13 cellular contexts compared by ENCODE assay signal in genomic region chr11:12587333-12587997, GRCh38.
DNase-seq lines count a peak whose midpoint lies in the region; ATAC-seq, FAIRE-seq and TF ChIP-seq lines count a peak whose summit lies in the region.
"Had no signal": no experiment of that assay in that cellular context is flagged by ENCODE, and none has a peak within 500 bp of the region (broad histone marks: within the 10 kb centered on the region; RNA-seq: fewer than 3 reads in every experiment).

No MANE protein-coding gene starts in this region.

- FAIRE-seq in endothelial cell of umbilical vein (lab: Jason Lieb, UNC): no peak

- in situ Hi-C loops in GM13976 (cut with MboI; ENCODE audit: low sequenced_read_pairs, unreplicated experiment): no loop called here

- intact Hi-C loops in endothelial cell of umbilical vein (cut with micrococcal nuclease): no loop called here

- H3K9me3 ChIP-seq in endothelial cell of umbilical vein (replicated peaks; ENCODE audit: control insufficient read depth, insufficient read depth, low read length): no peaks in the 10 kb centered on the region
- no peaks in the 10 kb centered on the region for H3K9me3 ChIP-seq in neural progenitor cell (ENCODE audit: low read depth)

- H3K27me3 Mint-ChIP-seq in neural progenitor cell (ENCODE audit: insufficient read depth, low read depth): no peaks in the 10 kb centered on the region

- H2AFZ ChIP-seq in endothelial cell of umbilical vein (ENCODE audit: low read depth, low read length) (no peak overlapping the region), neural progenitor cell (replicated peaks) (peak overlapping the region; percentile 78)

- H3F3A ChIP-seq in neural progenitor cell (ENCODE audit: low read depth): no peaks in the 10 kb centered on the region

- no peaks in the 10 kb centered on the region for H3K9me3 Mint-ChIP-seq in neural progenitor cell
- H3K9me3 Mint-ChIP-seq: activated naive CD8-positive, alpha-beta T cell treated with anti-CD3 and anti-CD28 coated beads, Interleukin-2, amount 50 U/mL, for 24 hours had no signal

- POLR2A ChIA-PET in endothelial cell of umbilical vein (lab: Charles Lee): no interaction called here

- DNase-seq in EH (ENCODE audit: low read depth) (peak; percentile 77), NCI-H2227 (lab: John Stamatoyannopoulos, UW; ENCODE audit: unreplicated experiment) (peak; percentile 16), endothelial cell of umbilical vein (ENCODE audit: low read depth, low spot score) (peak; percentile 12), neural progenitor cell (ENCODE audit: low spot score) (no peak), NCI-H526 treated with DMSO at 0.1 percent for 48 hours (lab: John Stamatoyannopoulos, UW) (no peak), GM13976 (ENCODE audit: low spot score) (no peak), T-helper 1 cell (no peak)
- DNase-seq: activated B cell treated with CpG ODN at 0.5 μM for 24 hours; activated naive CD8-positive, alpha-beta T cell treated with anti-CD3 and anti-CD28 coated beads, Interleukin-2, amount 50 U/mL, for 24 hours; DMS 273 treated with DMSO at 0.1 percent for 48 hours; KBM-7; stimulated activated CD4-positive, alpha-beta T cell treated with anti-CD3 and anti-CD28 coated beads, Interleukin-4, amount 100 ng/mL, for 24 hours had no signal

- no peak for ATAC-seq in HG03342 (IDR thresholded peaks at IDR 0.05; ENCODE audit: unreplicated experiment)
- ATAC-seq: activated naive CD8-positive, alpha-beta T cell treated with anti-CD3 and anti-CD28 coated beads, Interleukin-2, amount 50 U/mL, for 24 hours had no signal

- H3K4me1 ChIP-seq in endothelial cell of umbilical vein (ENCODE audit: control insufficient read depth, extremely low read depth, insufficient read depth, low read length) (no peaks in the 10 kb centered on the region), neural progenitor cell (no peaks in the 10 kb centered on the region)

- no peak overlapping the region for H3K4me2 ChIP-seq in endothelial cell of umbilical vein (ENCODE audit: insufficient read depth, low read length)
- no peak overlapping the region for H3K4me2 ChIP-seq in neural progenitor cell

- H3K36me3 ChIP-seq in endothelial cell of umbilical vein (ENCODE audit: control insufficient read depth in 2 of 2, extremely low read depth in 1 of 2, insufficient read depth in 2 of 2, low read length in 2 of 2) (no peaks in the 10 kb centered on the region), neural progenitor cell (no peaks in the 10 kb centered on the region)

- H4K20me1 ChIP-seq in endothelial cell of umbilical vein (replicated peaks; ENCODE audit: control insufficient read depth, extremely low read depth, insufficient read depth, low read length): no peaks in the 10 kb centered on the region
- no peaks in the 10 kb centered on the region for H4K20me1 ChIP-seq in neural progenitor cell (ENCODE audit: low read depth)

- BruUV-seq in endothelial cell of umbilical vein (replicated peaks; lab: Mats Ljungman, UMichigan): no TSS peak

- peaks cover 22% of the 10 kb centered on the region for H3K4me1 Mint-ChIP-seq in neural progenitor cell
- H3K4me1 Mint-ChIP-seq: activated B cell treated with CpG ODN at 0.5 μM for 24 hours; activated naive CD8-positive, alpha-beta T cell treated with anti-CD3 and anti-CD28 coated beads, Interleukin-2, amount 50 U/mL, for 24 hours had no signal

- H3K4me3 ChIP-seq in endothelial cell of umbilical vein (replicated peaks in 1 of 3; ENCODE audit: insufficient read depth in 1 of 3, low read depth in 1 of 3, low read length in 3 of 3): no peak overlapping the region
- H3K4me3 ChIP-seq in neural progenitor cell: no peak overlapping the region

- H3K79me2 ChIP-seq in endothelial cell of umbilical vein (ENCODE audit: control insufficient read depth, insufficient read depth, low read length) (no peaks in the 10 kb centered on the region), neural progenitor cell (ENCODE audit: low read depth) (no peaks in the 10 kb centered on the region)

- H3K9ac ChIP-seq in endothelial cell of umbilical vein (replicated peaks; ENCODE audit: extremely low read depth, insufficient read depth, low read length) (no peak overlapping the region), neural progenitor cell (no peak overlapping the region)

- H3K27ac Mint-ChIP-seq in neural progenitor cell: peak overlapping the region; percentile 2
- H3K27ac Mint-ChIP-seq: activated B cell treated with CpG ODN at 0.5 μM for 24 hours; activated naive CD8-positive, alpha-beta T cell treated with anti-CD3 and anti-CD28 coated beads, Interleukin-2, amount 50 U/mL, for 24 hours had no signal

- CTCF ChIA-PET in endothelial cell of umbilical vein (lab: Charles Lee): interaction anchor here (0.9 to 3.1 kb wide), 4 partner anchors 12 to 299 kb away, joined by 3 to 16 read pairs (median 6); no protein-coding TSS in a partner anchor

- no peak for TF ChIP-seq POLR2A in endothelial cell of umbilical vein (IDR thresholded peaks at IDR 0.05; ENCODE audit: low read depth, low read length)

- TF ChIP-seq CTCF in endothelial cell of umbilical vein (IDR thresholded peaks at IDR 0.05; ENCODE audit: extremely low read depth in 1 of 2, insufficient read depth in 1 of 2, low read depth in 1 of 2, low read length in 2 of 2) (no peak), neural progenitor cell (IDR thresholded peaks at IDR 0.05) (no peak), GM13976 (IDR thresholded peaks at IDR 0.05; ENCODE audit: borderline replicate concordance, control extremely low read depth, extremely low read depth, insufficient read depth, missing control alignments) (no peak)

- dilution Hi-C loops in endothelial cell of umbilical vein (cut with MboI; ENCODE audit: extremely low pct_ligation_motif_present, low sequenced_read_pairs): no loop called here

- H3K36me3 Mint-ChIP-seq in neural progenitor cell: no peaks in the 10 kb centered on the region

- no peaks in the 10 kb centered on the region for H3K9me1 ChIP-seq in endothelial cell of umbilical vein (replicated peaks; ENCODE audit: control insufficient read depth, extremely low read depth, insufficient read depth, low read length)

- H3K27ac ChIP-seq in endothelial cell of umbilical vein (ENCODE audit: insufficient read depth, low read depth, low read length) (no peak overlapping the region), neural progenitor cell (no peak overlapping the region)

- H3K27me3 ChIP-seq in endothelial cell of umbilical vein (ENCODE audit: control insufficient read depth in 2 of 2, insufficient read depth in 2 of 2, low read length in 2 of 2) (peaks cover 20% of the 10 kb centered on the region in 2 experiments), neural progenitor cell (no peaks in the 10 kb centered on the region)

- no peak overlapping the region for H3K4me3 Mint-ChIP-seq in neural progenitor cell
- H3K4me3 Mint-ChIP-seq: activated B cell treated with CpG ODN at 0.5 μM for 24 hours; activated naive CD8-positive, alpha-beta T cell treated with anti-CD3 and anti-CD28 coated beads, Interleukin-2, amount 50 U/mL, for 24 hours had no signal

TF ChIP-seq in endothelial cell of umbilical vein, 7 proteins besides CTCF, POLR2A, EP300 and RAD21:
- TF ChIP-seq EZH2 (IDR thresholded peaks at IDR 0.05; ENCODE audit: borderline replicate concordance, low read depth, low read length, severe bottlenecking) (no peak), MYC (IDR thresholded peaks at IDR 0.05; ENCODE audit: low read depth, low read length) (no peak), JUN (IDR thresholded peaks at IDR 0.05; ENCODE audit: borderline replicate concordance, insufficient read depth, insufficient read length, low read depth) (no peak), FOS (IDR thresholded peaks at IDR 0.05; ENCODE audit: borderline replicate concordance, insufficient read depth, low read length) (no peak), GATA2 (IDR thresholded peaks at IDR 0.05; ENCODE audit: insufficient read depth, insufficient read length, low read depth, low read length) (no peak)

Comparison
In these comparisons a context has a peak if more than half of its experiments do, and no peak if none do; other contexts are left out.
1. DNase-seq: peak in EH (single experiment), NCI-H2227 (single experiment) and endothelial cell of umbilical vein (single experiment); none in neural progenitor cell (single experiment), NCI-H526 treated with DMSO at 0.1 percent for 48 hours (single experiment), GM13976 (single experiment) and T-helper 1 cell (0 of 5).